ENCODE assay signal across 6 cellular contexts in genomic region chr11:65539401-65540289, GRCh38. TPM values are rescaled to one million over a fixed set of nuclear protein-coding genes. Genes with fewer than 3 reads are reported as not detected.
DNase-seq lines count a peak whose midpoint lies in the region; ATAC-seq and TF ChIP-seq lines count a peak whose summit lies in the region.

No MANE protein-coding gene starts in this region.

- no peaks in the 10 kb centered on the region for H3K27me3 ChIP-seq in kidney epithelial cell (ENCODE audit: control insufficient read depth, insufficient read depth, low read length)
- no peaks in the 10 kb centered on the region for H3K27me3 ChIP-seq in PC-9 (ENCODE audit: insufficient read depth, low read depth)

- H3K9me2 ChIP-seq in PC-9 (ENCODE audit: insufficient read depth), result no peaks in the 10 kb centered on the region

- H3K27me3 Mint-ChIP-seq in T-helper 1 cell treated with Interleukin-12 subunit alpha and Interleukin-12 subunit beta and Interleukin-4 antibody, amounts not matched to agents 30 μg/mL and 1 μg/mL, for 36 hours (ENCODE audit: low read depth), result no peaks in the 10 kb centered on the region

- H4K20me1 ChIP-seq in PC-9 (ENCODE audit: insufficient read depth), result peaks cover 22% of the 10 kb centered on the region

- ATAC-seq in HG02610 (IDR thresholded peaks at IDR 0.05; ENCODE audit: unreplicated experiment) (peak; percentile 48), GM18870 (IDR thresholded peaks at IDR 0.05; ENCODE audit: unreplicated experiment) (no peak)

- intact Hi-C loops in PC-9 (cut with micrococcal nuclease; ENCODE audit: unreplicated experiment), result loop anchor here (1.0 kb wide), 2 partner anchors 14 to 76 kb away; partner anchors contain the start of genes PCNX3 and SCYL1

- peak overlapping the region; percentile 35 for H3K4me3 ChIP-seq in kidney epithelial cell (ENCODE audit: low read depth, low read length)
- no peak overlapping the region for H3K4me3 ChIP-seq in PC-9

- H3K79me2 ChIP-seq in PC-9 (ENCODE audit: low read depth), result no peaks in the 10 kb centered on the region

- TF ChIP-seq CTCF in kidney epithelial cell (IDR thresholded peaks at IDR 0.05; ENCODE audit: insufficient read depth, low read length, poor library complexity, severe bottlenecking), result no peak
- no peak for TF ChIP-seq CTCF in PC-9 (conservative IDR thresholded peaks at IDR 0.05)

- CTCF ChIA-PET in PC-9 (lab: Charles Lee), result interaction anchor here (0.6 to 2.4 kb wide), 3 partner anchors 32 to 180 kb away, joined by 4 to 25 read pairs (median 4); partner anchors contain the start of genes FAM89B and ZNRD2

- H3K36me3 ChIP-seq in kidney epithelial cell (ENCODE audit: control insufficient read depth, insufficient read depth, low read length) (peaks cover 2% of the 10 kb centered on the region), PC-9 (ENCODE audit: low read depth) (peaks cover 10% of the 10 kb centered on the region)

- DNase-seq in DMS53 (lab: John Stamatoyannopoulos, UW) (peak; percentile 91), kidney epithelial cell (ENCODE audit: low read depth) (no peak), PC-9 (no peak)

- H3K4me1 Mint-ChIP-seq in T-helper 1 cell treated with Interleukin-12 subunit alpha and Interleukin-12 subunit beta and Interleukin-4 antibody, amounts not matched to agents 30 μg/mL and 1 μg/mL, for 36 hours (ENCODE audit: low read depth), result peaks cover 12% of the 10 kb centered on the region

- no TSS peak for BruUV-seq in PC-9 (replicated peaks; lab: Mats Ljungman, UMichigan)

- H3K4me2 ChIP-seq in PC-9, result no peak overlapping the region

- POLR2A ChIA-PET in PC-9 (lab: Charles Lee; ENCODE audit: unreplicated experiment), result interaction anchor here (0.5 to 0.6 kb wide), 2 partner anchors 32 to 33 kb away, joined by 3 to 14 read pairs; partner anchors contain the start of gene FAM89B

- peak overlapping the region; percentile 86 for H3K4me3 Mint-ChIP-seq in T-helper 1 cell treated with Interleukin-12 subunit alpha and Interleukin-12 subunit beta and Interleukin-4 antibody, amounts not matched to agents 30 μg/mL and 1 μg/mL, for 36 hours

- peaks cover 81% of the 10 kb centered on the region for H3F3A ChIP-seq in PC-9 (ENCODE audit: insufficient read depth, low read depth)

- no peaks in the 10 kb centered on the region for H3K9me3 Mint-ChIP-seq in T-helper 1 cell treated with Interleukin-12 subunit alpha and Interleukin-12 subunit beta and Interleukin-4 antibody, amounts not matched to agents 30 μg/mL and 1 μg/mL, for 36 hours

- H3K4me1 ChIP-seq in PC-9 (replicated peaks; ENCODE audit: insufficient read depth), result peaks cover 17% of the 10 kb centered on the region

- H3K27ac ChIP-seq in PC-9, result no peak overlapping the region

- peak overlapping the region; percentile 80 for H3K27ac Mint-ChIP-seq in T-helper 1 cell treated with Interleukin-12 subunit alpha and Interleukin-12 subunit beta and Interleukin-4 antibody, amounts not matched to agents 30 μg/mL and 1 μg/mL, for 36 hours

- H3K36me3 Mint-ChIP-seq in T-helper 1 cell treated with Interleukin-12 subunit alpha and Interleukin-12 subunit beta and Interleukin-4 antibody, amounts not matched to agents 30 μg/mL and 1 μg/mL, for 36 hours (ENCODE audit: low read depth), result peaks cover 15% of the 10 kb centered on the region

- H2AFZ ChIP-seq in PC-9, result no peak overlapping the region

- H3K9me3 ChIP-seq in PC-9 (ENCODE audit: insufficient read depth, low read depth), result no peaks in the 10 kb centered on the region

RNA-seq across cellular contexts. Expression of gene SCYL1, which starts 14.8 kb away (rescaled TPM):
- 116 and 121 TPM in 2 replicates for total RNA-seq in kidney epithelial cell
- 106 and 135 TPM in 2 replicates for total RNA-seq in PC-9 (2021)

RNA-seq across cellular contexts. Expression of gene LTBP3, which starts 18.5 kb away (rescaled TPM):
- 116 and 122 TPM in 2 replicates for total RNA-seq in kidney epithelial cell
- 455 and 553 TPM in 2 replicates for total RNA-seq in PC-9 (2021)

RNA-seq across cellular contexts. Expression of gene ZNRD2, which starts 30.6 kb away (rescaled TPM):
- total RNA-seq in kidney epithelial cell (67.3 and 91.6 TPM in 2 replicates), PC-9 (2021) (51.4 and 53.5 TPM in 2 replicates)

RNA-seq across cellular contexts. Expression of gene FAM89B, which starts 32.7 kb away (rescaled TPM):
- total RNA-seq in kidney epithelial cell (63.9 and 68.5 TPM in 2 replicates), PC-9 (2021) (51.7 and 53.3 TPM in 2 replicates)

RNA-seq across cellular contexts. Expression of gene EHBP1L1, which starts 36.2 kb away (rescaled TPM):
- total RNA-seq in kidney epithelial cell, result 19.5 and 20.9 TPM in 2 replicates
- total RNA-seq in PC-9 (2021), result 123 and 170 TPM in 2 replicates
